ENCODE assay signal across 8 cellular contexts in the genomic region with DNA sequence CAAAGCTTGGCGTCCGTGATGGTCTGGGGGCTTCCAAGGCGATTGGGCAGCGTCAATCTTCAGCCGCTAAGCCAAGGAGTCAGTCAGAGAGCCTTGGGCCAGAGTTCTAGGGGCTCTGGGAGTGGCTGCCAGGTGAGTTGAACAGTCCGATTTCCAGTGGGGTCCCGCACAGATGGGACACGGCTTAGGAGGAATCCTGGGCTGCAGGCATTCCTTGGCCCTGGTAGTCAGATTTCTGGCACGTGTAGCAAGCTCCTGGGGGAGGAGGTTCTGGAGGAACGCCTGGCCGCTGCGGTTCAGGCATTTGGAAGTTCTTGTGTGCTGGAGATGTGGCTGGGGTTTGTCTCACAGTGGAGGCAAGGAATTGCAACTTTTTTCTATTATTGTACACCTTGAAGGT. TPM values are rescaled to one million over a fixed set of nuclear protein-coding genes. Genes with fewer than 3 reads are reported as not detected.
"Had no signal": no experiment of that assay in that cellular context is flagged by ENCODE, and none has a peak within 500 bp of the region (broad histone marks: within the 10 kb centered on the region; RNA-seq: fewer than 3 reads in every experiment).

No MANE protein-coding gene starts in this region.

RNA-seq across cellular contexts. Expression of a gene that starts 38.9 kb away (rescaled TPM):
- total RNA-seq: HT-29, LHCN-M2, MCF 10A, PC-9, Peyer's patch, Right ventricle myocardium inferior, RPMI7951, SJCRH30 had no signal
